1 cellular context compared by ENCODE assay signal in genomic region chr6:128339635-128340436, GRCh38.
TF ChIP-seq lines count a peak whose summit lies in the region.

No MANE protein-coding gene starts in this region.

TF ChIP-seq in HepG2, 621 proteins besides CTCF, POLR2A, EP300 and RAD21 (continued from another document and continues in another):
- TF ChIP-seq ZSCAN5A (CRISPR knock-in tag; IDR thresholded peaks at IDR 0.05; ENCODE audit: borderline replicate concordance) (0 out of 2 replicates have a peak, but pooled peaks have one; percentile 60), ZBTB7B (CRISPR knock-in tag; IDR thresholded peaks at IDR 0.05) (no peak; the same call in 1 of the 2 replicates), ZNF639 (CRISPR knock-in tag; conservative IDR thresholded peaks at IDR 0.05) (no peak), XRCC5 (optimal IDR thresholded peaks at IDR 0.05; ENCODE audit: low read length) (no peak), HDAC2 (CRISPR knock-in tag; IDR thresholded peaks at IDR 0.05) (peak; percentile 40; the same call in 1 of the 2 replicates), CREM (IDR thresholded peaks at IDR 0.05) (peak; percentile 13; the same call in 1 of the 2 replicates), CREM (CRISPR knock-in tag; IDR thresholded peaks at IDR 0.05) (no peak), FOXO1 (CRISPR knock-in tag; IDR thresholded peaks at IDR 0.05) (no peak), SSRP1 (CRISPR knock-in tag; IDR thresholded peaks at IDR 0.05) (0 out of 2 replicates have a peak, but pooled peaks have one; percentile 47), ZNF207 (IDR thresholded peaks at IDR 0.05; ENCODE audit: borderline replicate concordance) (no peak), NFIC (IDR thresholded peaks at IDR 0.05; ENCODE audit: low read length) (peak; percentile 73; the same call in 1 of the 2 replicates), ZNF652 (CRISPR knock-in tag; IDR thresholded peaks at IDR 0.05; ENCODE audit: borderline replicate concordance, low read depth) (no peak), IRF2 (CRISPR knock-in tag; IDR thresholded peaks at IDR 0.05) (no peak), NPAS2 (CRISPR knock-in tag; IDR thresholded peaks at IDR 0.05; ENCODE audit: borderline replicate concordance) (no peak), RFX3 (CRISPR knock-in tag; IDR thresholded peaks at IDR 0.05) (no peak), MLLT10 (CRISPR knock-in tag; IDR thresholded peaks at IDR 0.05) (no peak), ZNF460 (CRISPR knock-in tag; IDR thresholded peaks at IDR 0.05; ENCODE audit: borderline replicate concordance) (no peak), BHLHE40 (IDR thresholded peaks at IDR 0.05; ENCODE audit: low read length) (no peak), SRSF1 (optimal IDR thresholded peaks at IDR 0.05; ENCODE audit: low read depth, low read length) (no peak), NKX3-1 (CRISPR knock-in tag; IDR thresholded peaks at IDR 0.05) (0 out of 2 replicates have a peak, but pooled peaks have one; percentile 29), CEBPG (CRISPR knock-in tag; IDR thresholded peaks at IDR 0.05) (peak; percentile 17; the same call in 1 of the 2 replicates), REST (IDR thresholded peaks at IDR 0.05; ENCODE audit: borderline replicate concordance in 1 of 2, low read depth in 1 of 2, low read length in 2 of 2) (peak in 1 of 2 experiments; percentile 44; a peak in 1 of 4 replicates), CCAR2 (optimal IDR thresholded peaks at IDR 0.05; ENCODE audit: low read depth, low read length) (no peak), ZNF513 (CRISPR knock-in tag; conservative IDR thresholded peaks at IDR 0.05) (no peak), SMAD1 (CRISPR knock-in tag; IDR thresholded peaks at IDR 0.05; ENCODE audit: borderline replicate concordance, low read depth) (no peak), ZNF281 (CRISPR knock-in tag; IDR thresholded peaks at IDR 0.05; ENCODE audit: borderline replicate concordance) (peak; percentile 97), PCBP2 (optimal IDR thresholded peaks at IDR 0.05; ENCODE audit: low read depth, low read length, poor library complexity, severe bottlenecking) (no peak), ATF2 (CRISPR knock-in tag; IDR thresholded peaks at IDR 0.05) (no peak), E2F1 (CRISPR knock-in tag; IDR thresholded peaks at IDR 0.05) (no peak), ZBTB3 (CRISPR knock-in tag; IDR thresholded peaks at IDR 0.05; ENCODE audit: borderline replicate concordance, low read depth) (no peak), MNT (IDR thresholded peaks at IDR 0.05) (no peak)
- TF ChIP-seq, protein P1, sequence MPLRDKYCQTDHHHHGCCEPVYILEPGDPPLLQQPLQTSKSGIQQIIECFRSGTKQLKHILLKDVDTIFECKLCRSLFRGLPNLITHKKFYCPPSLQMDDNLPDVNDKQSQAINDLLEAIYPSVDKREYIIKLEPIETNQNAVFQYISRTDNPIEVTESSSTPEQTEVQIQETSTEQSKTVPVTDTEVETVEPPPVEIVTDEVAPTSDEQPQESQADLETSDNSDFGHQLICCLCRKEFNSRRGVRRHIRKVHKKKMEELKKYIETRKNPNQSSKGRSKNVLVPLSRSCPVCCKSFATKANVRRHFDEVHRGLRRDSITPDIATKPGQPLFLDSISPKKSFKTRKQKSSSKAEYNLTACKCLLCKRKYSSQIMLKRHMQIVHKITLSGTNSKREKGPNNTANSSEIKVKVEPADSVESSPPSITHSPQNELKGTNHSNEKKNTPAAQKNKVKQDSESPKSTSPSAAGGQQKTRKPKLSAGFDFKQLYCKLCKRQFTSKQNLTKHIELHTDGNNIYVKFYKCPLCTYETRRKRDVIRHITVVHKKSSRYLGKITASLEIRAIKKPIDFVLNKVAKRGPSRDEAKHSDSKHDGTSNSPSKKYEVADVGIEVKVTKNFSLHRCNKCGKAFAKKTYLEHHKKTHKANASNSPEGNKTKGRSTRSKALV (CRISPR knock-in tag; IDR thresholded peaks at IDR 0.05), result no peak
- TF ChIP-seq, protein P2, sequence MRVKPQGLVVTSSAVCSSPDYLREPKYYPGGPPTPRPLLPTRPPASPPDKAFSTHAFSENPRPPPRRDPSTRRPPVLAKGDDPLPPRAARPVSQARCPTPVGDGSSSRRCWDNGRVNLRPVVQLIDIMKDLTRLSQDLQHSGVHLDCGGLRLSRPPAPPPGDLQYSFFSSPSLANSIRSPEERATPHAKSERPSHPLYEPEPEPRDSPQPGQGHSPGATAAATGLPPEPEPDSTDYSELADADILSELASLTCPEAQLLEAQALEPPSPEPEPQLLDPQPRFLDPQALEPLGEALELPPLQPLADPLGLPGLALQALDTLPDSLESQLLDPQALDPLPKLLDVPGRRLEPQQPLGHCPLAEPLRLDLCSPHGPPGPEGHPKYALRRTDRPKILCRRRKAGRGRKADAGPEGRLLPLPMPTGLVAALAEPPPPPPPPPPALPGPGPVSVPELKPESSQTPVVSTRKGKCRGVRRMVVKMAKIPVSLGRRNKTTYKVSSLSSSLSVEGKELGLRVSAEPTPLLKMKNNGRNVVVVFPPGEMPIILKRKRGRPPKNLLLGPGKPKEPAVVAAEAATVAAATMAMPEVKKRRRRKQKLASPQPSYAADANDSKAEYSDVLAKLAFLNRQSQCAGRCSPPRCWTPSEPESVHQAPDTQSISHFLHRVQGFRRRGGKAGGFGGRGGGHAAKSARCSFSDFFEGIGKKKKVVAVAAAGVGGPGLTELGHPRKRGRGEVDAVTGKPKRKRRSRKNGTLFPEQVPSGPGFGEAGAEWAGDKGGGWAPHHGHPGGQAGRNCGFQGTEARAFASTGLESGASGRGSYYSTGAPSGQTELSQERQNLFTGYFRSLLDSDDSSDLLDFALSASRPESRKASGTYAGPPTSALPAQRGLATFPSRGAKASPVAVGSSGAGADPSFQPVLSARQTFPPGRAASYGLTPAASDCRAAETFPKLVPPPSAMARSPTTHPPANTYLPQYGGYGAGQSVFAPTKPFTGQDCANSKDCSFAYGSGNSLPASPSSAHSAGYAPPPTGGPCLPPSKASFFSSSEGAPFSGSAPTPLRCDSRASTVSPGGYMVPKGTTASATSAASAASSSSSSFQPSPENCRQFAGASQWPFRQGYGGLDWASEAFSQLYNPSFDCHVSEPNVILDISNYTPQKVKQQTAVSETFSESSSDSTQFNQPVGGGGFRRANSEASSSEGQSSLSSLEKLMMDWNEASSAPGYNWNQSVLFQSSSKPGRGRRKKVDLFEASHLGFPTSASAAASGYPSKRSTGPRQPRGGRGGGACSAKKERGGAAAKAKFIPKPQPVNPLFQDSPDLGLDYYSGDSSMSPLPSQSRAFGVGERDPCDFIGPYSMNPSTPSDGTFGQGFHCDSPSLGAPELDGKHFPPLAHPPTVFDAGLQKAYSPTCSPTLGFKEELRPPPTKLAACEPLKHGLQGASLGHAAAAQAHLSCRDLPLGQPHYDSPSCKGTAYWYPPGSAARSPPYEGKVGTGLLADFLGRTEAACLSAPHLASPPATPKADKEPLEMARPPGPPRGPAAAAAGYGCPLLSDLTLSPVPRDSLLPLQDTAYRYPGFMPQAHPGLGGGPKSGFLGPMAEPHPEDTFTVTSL (CRISPR knock-in tag; IDR thresholded peaks at IDR 0.05; ENCODE audit: borderline replicate concordance), result peak; percentile 85; the same call in 1 of the 2 replicates
